ENCODE assay signal across 8 cellular contexts in the genomic region with DNA sequence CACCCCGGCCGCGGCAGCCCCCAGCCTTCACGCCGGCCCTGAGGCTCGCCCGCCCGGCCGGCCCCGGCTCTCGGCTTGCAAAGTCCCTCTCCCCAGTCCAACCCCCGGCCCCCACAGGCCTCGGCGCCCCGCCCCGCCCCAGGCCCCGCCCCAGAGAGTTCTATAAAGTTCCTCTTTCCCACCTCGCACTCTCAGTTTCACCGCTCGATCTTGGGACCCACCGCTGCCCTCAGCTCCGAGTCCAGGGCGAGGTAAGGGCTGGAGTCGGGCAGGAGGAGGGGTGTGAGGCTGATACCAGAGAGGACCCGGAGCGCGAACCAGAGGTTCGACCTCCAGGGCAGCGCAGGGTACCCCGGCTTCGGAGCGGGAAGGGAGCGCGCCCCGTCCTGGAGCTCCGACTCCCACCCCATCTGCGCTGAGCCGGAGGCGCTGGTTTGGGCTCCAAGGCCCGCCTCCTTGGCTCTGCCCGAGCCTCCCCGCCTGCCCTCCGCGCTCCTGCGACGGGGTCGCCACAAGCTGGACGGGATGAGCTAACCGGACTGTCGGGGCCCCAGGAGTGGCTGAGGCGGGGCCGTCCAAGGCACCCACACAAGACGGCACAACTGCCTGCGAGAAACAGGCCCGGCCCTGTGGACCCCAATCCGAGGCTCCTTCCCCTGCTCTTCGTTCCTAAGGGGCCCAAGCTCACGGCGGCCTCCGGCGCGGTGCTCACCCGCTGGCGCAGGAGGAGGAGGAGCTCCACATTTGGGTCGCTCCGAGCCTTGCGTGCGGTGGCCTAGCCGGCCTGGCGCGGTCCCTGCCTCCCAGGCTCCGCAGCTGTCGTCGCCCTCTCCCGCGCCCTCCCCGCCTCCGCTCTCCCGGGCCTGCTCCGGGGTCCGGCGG. TPM values are rescaled to one million over a fixed set of nuclear protein-coding genes. Genes with fewer than 3 reads are reported as not detected.
DNase-seq lines count a peak whose midpoint lies in the region; ATAC-seq and TF ChIP-seq lines count a peak whose summit lies in the region.

A gene (plus strand): TSS at position 194 of the 882 bp plus-strand sequence. CDS start 1,401 bp downstream, outside the sequence.

- no peak for TF ChIP-seq POLR2A in ovary (IDR thresholded peaks at IDR 0.05)

- H3K36me3 ChIP-seq in esophagus (ENCODE audit: control insufficient read depth in 2 of 2, insufficient read depth in 2 of 2, low read length in 1 of 2): no peaks in the 10 kb centered on the region
- H3K36me3 ChIP-seq in ovary: no peaks in the 10 kb centered on the region
- H3K36me3 ChIP-seq in urinary bladder (ENCODE audit: insufficient read depth): no peaks in the 10 kb centered on the region

- no peak for TF ChIP-seq EP300 in ovary (IDR thresholded peaks at IDR 0.05)

- peak within 1 kb of the TSS; percentile 47 to 58 for H3K4me3 ChIP-seq in esophagus (ENCODE audit: low read depth in 1 of 2, low read length in 2 of 2)
- peak within 1 kb of the TSS; percentile 20 for H3K4me3 ChIP-seq in ovary
- H3K4me3 ChIP-seq in urinary bladder (ENCODE audit: low read depth, low read length): peak within 1 kb of the TSS; percentile 33

- H3K27ac ChIP-seq in esophagus (ENCODE audit: low read depth in 2 of 2, low read length in 1 of 2) (no peak within 1 kb of the TSS), ovary (no peak within 1 kb of the TSS), urinary bladder (ENCODE audit: low read depth) (no peak within 1 kb of the TSS)

- TF ChIP-seq CTCF in ovary (IDR thresholded peaks at IDR 0.05): no peak

- ATAC-seq in GM18867 (IDR thresholded peaks at IDR 0.05; ENCODE audit: unreplicated experiment) (peak; percentile 47), HG02943 (IDR thresholded peaks at IDR 0.05; ENCODE audit: low read depth, unreplicated experiment) (peak; percentile 44)

- H3K27me3 ChIP-seq in esophagus (ENCODE audit: control insufficient read depth in 1 of 2, insufficient read depth in 2 of 2, low read length in 2 of 2): peaks cover 0 to 26% of the 10 kb centered on the region in 2 donors
- H3K27me3 ChIP-seq in ovary: no peaks in the 10 kb centered on the region

- H3K9me3 ChIP-seq in esophagus (ENCODE audit: control insufficient read depth in 2 of 2, insufficient read depth in 1 of 2, low read depth in 1 of 2, low read length in 1 of 2) (no peaks in the 10 kb centered on the region), ovary (no peaks in the 10 kb centered on the region)

- 0 to 1% methylated on average over 68 to 82 of the region's 82 CpGs for WGBS in esophagus, 2 donors
- 1% methylated on average over 50 to 82 of the region's 82 CpGs for WGBS in ovary, 3 donors
- WGBS in urinary bladder: under 1% methylated on average over 82 of the region's 82 CpGs

- peaks cover 14 to 20% of the 10 kb centered on the region in 2 donors for H3K4me1 ChIP-seq in esophagus (ENCODE audit: control insufficient read depth in 2 of 2, insufficient read depth in 2 of 2, low read length in 1 of 2)
- peaks cover 8% of the 10 kb centered on the region for H3K4me1 ChIP-seq in ovary (ENCODE audit: insufficient read depth)
- H3K4me1 ChIP-seq in urinary bladder (ENCODE audit: insufficient read depth): peaks cover 3% of the 10 kb centered on the region

- peak; percentile 56 for DNase-seq in activated CD4-positive, alpha-beta T cell treated with anti-CD3 and anti-CD28 coated beads, Interleukin-2, amount 50 U/mL, for 1 hour
- no peak for DNase-seq in ovary
- DNase-seq in LoVo (ENCODE audit: low spot score): no peak
- no peak for DNase-seq in KG1 (lab: John Stamatoyannopoulos, UW)

- intact Hi-C loops in ovary (cut with DNase I): no loop called here

RNA-seq across cellular contexts. Expression of the gene that starts here (rescaled TPM):
- polyA plus RNA-seq in esophagus: under 1 TPM; 0.27 to 0.28 TPM
- 10 to 100 TPM in 1 of 7 donors, 1 to 10 TPM in 4, under 1 TPM in 2; 0.38 to 20.7 (median 1.0) TPM for total RNA-seq in ovary
- polyA plus RNA-seq in ovary: 1 to 10 TPM in 1 of 2 donors, under 1 TPM in 1; 0.12 to 1.5 TPM
- 2.0 TPM for total RNA-seq in urinary bladder
- polyA plus RNA-seq in urinary bladder: 0.30 TPM
